In genomic region chr2:120538691-120539420, GRCh38 we compare ENCODE assay signal across 1 cellular context.
TF ChIP-seq lines count a peak whose summit lies in the region.

No MANE protein-coding gene starts in this region.

TF ChIP-seq in HepG2, 621 proteins besides CTCF, POLR2A, EP300 and RAD21 (continued from another document and continues in another):
- TF ChIP-seq SNAPC4 (CRISPR knock-in tag; IDR thresholded peaks at IDR 0.05) (no peak), ZBTB44 (CRISPR knock-in tag; IDR thresholded peaks at IDR 0.05) (no peak), ZNF660 (CRISPR knock-in tag; IDR thresholded peaks at IDR 0.05; ENCODE audit: borderline replicate concordance, low read depth) (no peak), ZFP36L2 (CRISPR knock-in tag; IDR thresholded peaks at IDR 0.05) (no peak), KDM5B (CRISPR knock-in tag; IDR thresholded peaks at IDR 0.05; ENCODE audit: borderline replicate concordance) (peak; percentile 54; the same call in 1 of the 2 replicates), ZNF432 (CRISPR knock-in tag; IDR thresholded peaks at IDR 0.05; ENCODE audit: borderline replicate concordance) (no peak), FOSL2 (CRISPR knock-in tag; IDR thresholded peaks at IDR 0.05) (no peak), IKZF1 (IDR thresholded peaks at IDR 0.05) (no peak), ZNF33A (CRISPR knock-in tag; IDR thresholded peaks at IDR 0.05; ENCODE audit: borderline replicate concordance) (no peak), TFDP1 (CRISPR knock-in tag; IDR thresholded peaks at IDR 0.05; ENCODE audit: borderline replicate concordance) (peak; percentile 76; the same call in 1 of the 2 replicates), PCBP2 (optimal IDR thresholded peaks at IDR 0.05; ENCODE audit: low read depth, low read length, poor library complexity, severe bottlenecking) (no peak), ZNF451 (CRISPR knock-in tag; IDR thresholded peaks at IDR 0.05) (0 out of 2 replicates have a peak, but pooled peaks have one; percentile 28), CC2D1A (CRISPR knock-in tag; IDR thresholded peaks at IDR 0.05) (no peak), TERF1 (CRISPR knock-in tag; IDR thresholded peaks at IDR 0.05) (no peak), ZSCAN22 (CRISPR knock-in tag; IDR thresholded peaks at IDR 0.05) (0 out of 2 replicates have a peak, but pooled peaks have one; percentile 42), ZNF766 (CRISPR knock-in tag; IDR thresholded peaks at IDR 0.05; ENCODE audit: borderline replicate concordance) (no peak), TIGD3 (CRISPR knock-in tag; IDR thresholded peaks at IDR 0.05; ENCODE audit: borderline replicate concordance) (no peak), ZNF468 (CRISPR knock-in tag; IDR thresholded peaks at IDR 0.05) (no peak), USF2 (IDR thresholded peaks at IDR 0.05; ENCODE audit: low read depth, low read length) (no peak), USF2 (CRISPR knock-in tag; IDR thresholded peaks at IDR 0.05; ENCODE audit: borderline replicate concordance) (no peak), KDM4B (CRISPR knock-in tag; IDR thresholded peaks at IDR 0.05) (no peak), JARID2 (CRISPR knock-in tag; IDR thresholded peaks at IDR 0.05; ENCODE audit: insufficient replicate concordance) (no peak), ATF1 (CRISPR knock-in tag; IDR thresholded peaks at IDR 0.05) (no peak), ZNF331 (CRISPR knock-in tag; IDR thresholded peaks at IDR 0.05) (no peak), MLX (CRISPR knock-in tag; IDR thresholded peaks at IDR 0.05) (no peak), ATM (IDR thresholded peaks at IDR 0.05; ENCODE audit: borderline replicate concordance) (no peak), ZNF607 (CRISPR knock-in tag; IDR thresholded peaks at IDR 0.05; ENCODE audit: borderline replicate concordance) (no peak), POLR2AphosphoS5 (IDR thresholded peaks at IDR 0.05; ENCODE audit: low read depth, low read length) (no peak), ZBTB7B (CRISPR knock-in tag; IDR thresholded peaks at IDR 0.05) (peak; percentile 37; the same call in 1 of the 2 replicates), ZNF235 (CRISPR knock-in tag; IDR thresholded peaks at IDR 0.05; ENCODE audit: borderline replicate concordance) (no peak), KDM1A (CRISPR knock-in tag; IDR thresholded peaks at IDR 0.05) (no peak), NFKBIZ (CRISPR knock-in tag; IDR thresholded peaks at IDR 0.05) (no peak), REPIN1 (CRISPR knock-in tag; IDR thresholded peaks at IDR 0.05; ENCODE audit: borderline replicate concordance, low read depth) (no peak), MEF2D (CRISPR knock-in tag; IDR thresholded peaks at IDR 0.05) (no peak), ELF1 (CRISPR knock-in tag; IDR thresholded peaks at IDR 0.05) (no peak), ZNF839 (CRISPR knock-in tag; IDR thresholded peaks at IDR 0.05; ENCODE audit: borderline replicate concordance) (no peak), ZNF383 (CRISPR knock-in tag; IDR thresholded peaks at IDR 0.05; ENCODE audit: borderline replicate concordance) (0 out of 2 replicates have a peak, but pooled peaks have one; percentile 45), YEATS2 (CRISPR knock-in tag; IDR thresholded peaks at IDR 0.05; ENCODE audit: borderline replicate concordance) (no peak), ZNF232 (CRISPR knock-in tag; IDR thresholded peaks at IDR 0.05; ENCODE audit: borderline replicate concordance) (no peak), ZNF629 (CRISPR knock-in tag; conservative IDR thresholded peaks at IDR 0.05) (no peak), ISX (CRISPR knock-in tag; conservative IDR thresholded peaks at IDR 0.05) (no peak), ZNF234 (CRISPR knock-in tag; conservative IDR thresholded peaks at IDR 0.05) (no peak), TFDP2 (CRISPR knock-in tag; IDR thresholded peaks at IDR 0.05) (peak; percentile 56; the same call in 1 of the 2 replicates), CSRNP1 (CRISPR knock-in tag; IDR thresholded peaks at IDR 0.05) (no peak), MTF2 (CRISPR knock-in tag; IDR thresholded peaks at IDR 0.05; ENCODE audit: borderline replicate concordance) (no peak), KDM5A (IDR thresholded peaks at IDR 0.05; ENCODE audit: borderline replicate concordance, low read length) (no peak), ZBTB14 (CRISPR knock-in tag; IDR thresholded peaks at IDR 0.05) (no peak), NR2C2 (CRISPR knock-in tag; IDR thresholded peaks at IDR 0.05; ENCODE audit: borderline replicate concordance) (0 out of 2 replicates have a peak, but pooled peaks have one; percentile 10), ZC3H4 (CRISPR knock-in tag; IDR thresholded peaks at IDR 0.05; ENCODE audit: borderline replicate concordance) (no peak)
